In genomic region chr12:62976110-62976640, GRCh38 we compare ENCODE assay signal across 12 cellular contexts. TPM values are rescaled to one million over a fixed set of nuclear protein-coding genes. Genes with fewer than 3 reads are reported as not detected.
DNase-seq lines count a peak whose midpoint lies in the region; TF ChIP-seq lines count a peak whose summit lies in the region.
"Had no signal": no experiment of that assay in that cellular context is flagged by ENCODE, and none has a peak within 500 bp of the region (broad histone marks: within the 10 kb centered on the region; RNA-seq: fewer than 3 reads in every experiment).

No MANE protein-coding gene starts in this region.

- H3K9me3 ChIP-seq in SJCRH30 (replicated peaks): peaks cover 4% of the 10 kb centered on the region
- H3K9me3 ChIP-seq: A549 had no signal

- H3K36me3 ChIP-seq in SJCRH30: no peaks in the 10 kb centered on the region

- TF ChIP-seq CTCF in fibroblast of mammary gland (conservative IDR thresholded peaks at IDR 0.05; ENCODE audit: control insufficient read depth, insufficient read depth, low read depth, low read length): no peak

- H3K27ac ChIP-seq in SJCRH30: peak overlapping the region; percentile 59
- H3K27ac ChIP-seq: A549 had no signal

- H3K4me3 ChIP-seq in SJCRH30: no peak overlapping the region
- H3K4me3 ChIP-seq in fibroblast of mammary gland (ENCODE audit: control insufficient read depth, low read depth, low read length): no peak overlapping the region
- H3K4me3 ChIP-seq: A549 had no signal

- no peaks in the 10 kb centered on the region for H3K27me3 ChIP-seq in SJCRH30

- DNase-seq in EL (peak; percentile 38), H4 (ENCODE audit: low spot score) (peak; percentile 19), SJCRH30 (peak; percentile 52 to 66), fibroblast of mammary gland (ENCODE audit: low read depth) (peak; percentile 3), RPMI8226 (no peak), cardiac septum (ENCODE audit: low spot score) (no peak), GM03348 (ENCODE audit: low spot score) (no peak)
- DNase-seq: CD8-positive, alpha-beta T cell; COR-L47; DND-41; H7 had no signal

- H3K4me1 ChIP-seq in SJCRH30: peaks cover 12% of the 10 kb centered on the region
- H3K4me1 ChIP-seq: A549 had no signal

- intact Hi-C loops in cardiac septum (cut with DNase I): no loop called here

RNA-seq across cellular contexts. Expression of gene PPM1H, which starts 41.2 kb away (rescaled TPM):
- 2.9 and 3.7 TPM in 2 replicates for total RNA-seq in H4 (2014; rRNA removed; shearing (Covaris generic))
- 4.1 and 4.3 TPM in 2 replicates for total RNA-seq in SJCRH30 (2014; rRNA removed; shearing (Covaris generic))
- 4.0 TPM for total RNA-seq in cardiac septum
- total RNA-seq: CD8-positive, alpha-beta T cell had no signal

Comparison
In these comparisons a context has a peak if more than half of its experiments do, and no peak if none do; other contexts are left out.
1. DNase-seq: peak in EL (single experiment), H4 (single experiment), SJCRH30 (2 of 2) and fibroblast of mammary gland (single experiment); none in RPMI8226 (single experiment), cardiac septum (single experiment) and GM03348 (single experiment).